ENCODE assay signal across 38 cellular contexts in the genomic region with DNA sequence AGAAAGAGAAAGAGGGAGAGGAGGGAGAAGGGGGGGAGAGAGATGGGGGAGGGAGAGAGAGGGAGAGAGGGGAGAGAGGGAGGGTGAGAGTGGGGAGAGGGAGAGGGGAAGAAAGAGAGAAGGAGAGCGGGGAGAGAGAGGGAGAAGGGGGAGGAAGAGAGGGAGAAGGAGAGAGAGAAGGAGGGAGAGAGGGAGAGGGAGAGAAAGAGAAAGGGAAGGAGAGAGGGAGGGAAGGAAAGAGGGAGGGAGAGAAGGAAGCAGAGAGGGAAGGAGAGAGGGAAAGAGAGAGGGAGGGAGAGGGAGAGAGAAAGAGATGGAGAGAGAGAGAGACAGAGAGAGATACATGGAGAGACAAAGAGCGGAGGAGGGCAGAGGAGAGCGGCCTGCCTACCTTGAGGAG. TPM values are rescaled to one million over a fixed set of nuclear protein-coding genes. Genes with fewer than 3 reads are reported as not detected.
"Had no signal": no experiment of that assay in that cellular context is flagged by ENCODE, and none has a peak within 500 bp of the region (broad histone marks: within the 10 kb centered on the region; RNA-seq: fewer than 3 reads in every experiment).

No MANE protein-coding gene starts in this region.

- H3K36me3 Mint-ChIP-seq: activated CD4-positive, alpha-beta memory T cell treated with anti-CD3 and anti-CD28 coated beads for 36 hours; activated CD8-positive, alpha-beta memory T cell treated with anti-CD3 and anti-CD28 coated beads, Interleukin-2, amount 10 ng/mL, durations not matched to agents 7 days and 5 days; activated naive CD4-positive, alpha-beta T cell treated with anti-CD3 and anti-CD28 coated beads, Interleukin-2, amount 10 ng/mL, durations not matched to agents 7 days and 5 days; activated naive CD4-positive, alpha-beta T cell treated with anti-CD3 and anti-CD28 coated beads, Interleukin-2, amount 50 U/mL, for 24 hours; activated naive CD8-positive, alpha-beta T cell; activated naive CD8-positive, alpha-beta T cell treated with anti-CD3 and anti-CD28 coated beads, Interleukin-2, amount 10 ng/mL, durations not matched to agents 7 days and 5 days; brain had no signal

- H3K4me1 ChIP-seq: ascending aorta had no signal

- H3K27ac ChIP-seq: ascending aorta, cardiac muscle cell, VCaP had no signal

- ATAC-seq: activated CD8-positive, alpha-beta memory T cell treated with anti-CD3 and anti-CD28 coated beads, Interleukin-2, amount 10 ng/mL, durations not matched to agents 7 days and 5 days; activated CD8-positive, alpha-beta T cell treated with anti-CD3 and anti-CD28 coated beads, Interleukin-2, amount 10 ng/mL, durations not matched to agents 7 days and 5 days; activated naive CD8-positive, alpha-beta T cell treated with anti-CD3 and anti-CD28 coated beads, Interleukin-2, amount 50 U/mL, for 24 hours had no signal

- H3K36me3 ChIP-seq: ascending aorta, cardiac muscle cell had no signal

- H3K9me3 ChIP-seq: ascending aorta had no signal

- H3K9me3 Mint-ChIP-seq: activated B cell treated with CpG ODN at 0.5 μM for 24 hours; activated CD4-positive, alpha-beta memory T cell treated with anti-CD3 and anti-CD28 coated beads for 36 hours; activated CD4-positive, alpha-beta T cell treated with anti-CD3 and anti-CD28 coated beads, Interleukin-2, amount 10 ng/mL, durations not matched to agents 24 days and 14 days; activated naive CD4-positive, alpha-beta T cell treated with anti-CD3 and anti-CD28 coated beads, Interleukin-2, amount 10 ng/mL, durations not matched to agents 7 days and 5 days; activated naive CD4-positive, alpha-beta T cell treated with anti-CD3 and anti-CD28 coated beads, Interleukin-2, amount 50 U/mL, for 24 hours; activated naive CD8-positive, alpha-beta T cell treated with anti-CD3 and anti-CD28 coated beads, Interleukin-2, amount 10 ng/mL, durations not matched to agents 7 days and 5 days; activated naive CD8-positive, alpha-beta T cell treated with anti-CD3 and anti-CD28 coated beads, Interleukin-2, amount 50 U/mL, for 24 hours; activated T-cell treated with anti-CD3 and anti-CD28 coated beads, Interleukin-2, amount 50 U/mL, for 24 hours; activated T-helper 2 cell treated with anti-CD3 and anti-CD28 coated beads, Interferon-gamma antibody, Interleukin-2, Interleukin-4, amounts not matched to agents 10 μg/mL and 5 μg/mL and 100 μg/mL, durations not matched to agents 14 hours and 24 hours and 36 hours; brain; central memory CD8-positive, alpha-beta T cell; T-helper 1 cell treated with Interleukin-12 subunit alpha and Interleukin-12 subunit beta and Interleukin-4 antibody, amounts not matched to agents 30 μg/mL and 1 μg/mL, for 36 hours; T-helper 2 cell treated with Interferon-gamma antibody and Interleukin-4, amounts not matched to agents 5 μg/mL and 100 μg/mL, for 36 hours had no signal

- H3K4me3 Mint-ChIP-seq: activated B cell treated with CpG ODN at 0.5 μM for 24 hours; activated CD4-positive, alpha-beta memory T cell treated with anti-CD3 and anti-CD28 coated beads for 36 hours; activated CD4-positive, alpha-beta T cell treated with anti-CD3 and anti-CD28 coated beads, Interleukin-2, amount 10 ng/mL, durations not matched to agents 24 days and 14 days; activated CD8-positive, alpha-beta memory T cell treated with anti-CD3 and anti-CD28 coated beads, Interleukin-2, amount 10 ng/mL, durations not matched to agents 7 days and 5 days; activated CD8-positive, alpha-beta T cell treated with anti-CD3 and anti-CD28 coated beads, Interleukin-2, amount 10 ng/mL, durations not matched to agents 7 days and 5 days; activated naive CD4-positive, alpha-beta T cell treated with anti-CD3 and anti-CD28 coated beads, Interleukin-2, amount 10 ng/mL, durations not matched to agents 7 days and 5 days; activated naive CD4-positive, alpha-beta T cell treated with anti-CD3 and anti-CD28 coated beads, Interleukin-2, amount 50 U/mL, for 24 hours; activated naive CD8-positive, alpha-beta T cell; activated naive CD8-positive, alpha-beta T cell treated with anti-CD3 and anti-CD28 coated beads, Interleukin-2, amount 10 ng/mL, durations not matched to agents 7 days and 5 days; activated naive CD8-positive, alpha-beta T cell treated with anti-CD3 and anti-CD28 coated beads, Interleukin-2, amount 50 U/mL, for 24 hours; activated T-cell treated with anti-CD3 and anti-CD28 coated beads, Interleukin-2, amount 50 U/mL, for 24 hours; brain; central memory CD8-positive, alpha-beta T cell; T-helper 1 cell treated with Interleukin-12 subunit alpha and Interleukin-12 subunit beta and Interleukin-4 antibody, amounts not matched to agents 30 μg/mL and 1 μg/mL, for 36 hours; T-helper 2 cell treated with Interferon-gamma antibody and Interleukin-4, amounts not matched to agents 5 μg/mL and 100 μg/mL, for 36 hours had no signal

- FAIRE-seq: bronchial epithelial cell, TTC549 had no signal

- H3K4me1 Mint-ChIP-seq: activated B cell treated with CpG ODN at 0.5 μM for 24 hours; activated CD4-positive, alpha-beta T cell treated with anti-CD3 and anti-CD28 coated beads, Interleukin-2, amount 10 ng/mL, durations not matched to agents 24 days and 14 days; activated CD8-positive, alpha-beta memory T cell treated with anti-CD3 and anti-CD28 coated beads, Interleukin-2, amount 10 ng/mL, durations not matched to agents 7 days and 5 days; activated naive CD4-positive, alpha-beta T cell treated with anti-CD3 and anti-CD28 coated beads, Interleukin-2, amount 10 ng/mL, durations not matched to agents 7 days and 5 days; activated naive CD4-positive, alpha-beta T cell treated with anti-CD3 and anti-CD28 coated beads, Interleukin-2, amount 50 U/mL, for 24 hours; activated naive CD8-positive, alpha-beta T cell treated with anti-CD3 and anti-CD28 coated beads, Interleukin-2, amount 50 U/mL, for 24 hours; central memory CD8-positive, alpha-beta T cell had no signal

- H3K27ac Mint-ChIP-seq: activated B cell treated with CpG ODN at 0.5 μM for 24 hours; activated CD4-positive, alpha-beta memory T cell treated with anti-CD3 and anti-CD28 coated beads for 36 hours; activated CD4-positive, alpha-beta T cell treated with anti-CD3 and anti-CD28 coated beads, Interleukin-2, amount 10 ng/mL, durations not matched to agents 24 days and 14 days; activated CD8-positive, alpha-beta memory T cell treated with anti-CD3 and anti-CD28 coated beads, Interleukin-2, amount 10 ng/mL, durations not matched to agents 7 days and 5 days; activated CD8-positive, alpha-beta T cell treated with anti-CD3 and anti-CD28 coated beads, Interleukin-2, amount 10 ng/mL, durations not matched to agents 7 days and 5 days; activated naive CD4-positive, alpha-beta T cell treated with anti-CD3 and anti-CD28 coated beads, Interleukin-2, amount 10 ng/mL, durations not matched to agents 7 days and 5 days; activated naive CD4-positive, alpha-beta T cell treated with anti-CD3 and anti-CD28 coated beads, Interleukin-2, amount 50 U/mL, for 24 hours; activated naive CD8-positive, alpha-beta T cell; activated naive CD8-positive, alpha-beta T cell treated with anti-CD3 and anti-CD28 coated beads, Interleukin-2, amount 10 ng/mL, durations not matched to agents 7 days and 5 days; activated naive CD8-positive, alpha-beta T cell treated with anti-CD3 and anti-CD28 coated beads, Interleukin-2, amount 50 U/mL, for 24 hours; activated T-cell treated with anti-CD3 and anti-CD28 coated beads, Interleukin-2, amount 50 U/mL, for 24 hours; activated T-helper 2 cell treated with anti-CD3 and anti-CD28 coated beads, Interferon-gamma antibody, Interleukin-2, Interleukin-4, amounts not matched to agents 10 μg/mL and 5 μg/mL and 100 μg/mL, durations not matched to agents 14 hours and 24 hours and 36 hours; brain; T-helper 1 cell treated with Interleukin-12 subunit alpha and Interleukin-12 subunit beta and Interleukin-4 antibody, amounts not matched to agents 30 μg/mL and 1 μg/mL, for 36 hours; T-helper 2 cell treated with Interferon-gamma antibody and Interleukin-4, amounts not matched to agents 5 μg/mL and 100 μg/mL, for 36 hours had no signal

- H3K27me3 ChIP-seq: ascending aorta, cardiac muscle cell had no signal

- DNase-seq: activated B cell treated with CpG ODN at 0.5 μM for 24 hours; activated CD4-positive, alpha-beta memory T cell treated with anti-CD3 and anti-CD28 coated beads for 36 hours; activated CD4-positive, alpha-beta T cell treated with anti-CD3 and anti-CD28 coated beads for 4 hours; activated CD4-positive, alpha-beta T cell treated with anti-CD3 and anti-CD28 coated beads, Interleukin-2, amount 10 ng/mL, durations not matched to agents 24 days and 14 days; activated CD4-positive, alpha-beta T cell treated with anti-CD3 and anti-CD28 coated beads, Interleukin-2, amount 50 U/mL, for 1 hour; activated CD4-positive, alpha-beta T cell treated with anti-CD3 and anti-CD28 coated beads, Interleukin-2, amount 50 U/mL, for 4 hours; activated CD4-positive, CD25-positive, alpha-beta regulatory T cell treated with anti-CD3 and anti-CD28 coated beads, Interleukin-2, amount 50 U/mL, for 72 hours; activated CD8-positive, alpha-beta memory T cell treated with anti-CD3 and anti-CD28 coated beads for 24 hours; activated CD8-positive, alpha-beta memory T cell treated with anti-CD3 and anti-CD28 coated beads, Interleukin-2, amount 10 ng/mL, durations not matched to agents 7 days and 5 days; activated CD8-positive, alpha-beta memory T cell treated with anti-CD3 and anti-CD28 coated beads, Interleukin-2, amount 50 U/mL, for 48 hours; activated CD8-positive, alpha-beta T cell treated with anti-CD3 and anti-CD28 coated beads, Interleukin-2, amount 10 ng/mL, durations not matched to agents 7 days and 5 days; activated effector memory CD4-positive, alpha-beta T cell treated with Interleukin-2 at 50 U/mL for 16 hours; activated gamma-delta T cell; activated naive CD4-positive, alpha-beta T cell treated with anti-CD3 and anti-CD28 coated beads, Interleukin-2, amount 10 ng/mL, durations not matched to agents 7 days and 5 days; activated naive CD4-positive, alpha-beta T cell treated with Interleukin-2 at 50 U/mL for 16 hours; activated naive CD8-positive, alpha-beta T cell treated with anti-CD3 and anti-CD28 coated beads, Interleukin-2, amount 10 ng/mL, durations not matched to agents 7 days and 5 days; activated naive CD8-positive, alpha-beta T cell treated with anti-CD3 and anti-CD28 coated beads, Interleukin-2, amount 50 U/mL, for 24 hours; activated T-cell treated with anti-CD3 and anti-CD28 coated beads, Interleukin-2, amount 50 U/mL, for 24 hours; activated T-cell treated with anti-CD3 and anti-CD28 coated beads, Interleukin-2, amount 50 U/mL, for 48 hours; amygdala; anterior cingulate cortex; caudate nucleus; cerebellar nuclear complex; T-helper 2 cell; T-helper 9 cell had no signal

- H3K4me3 ChIP-seq: ascending aorta, cardiac muscle cell had no signal

RNA-seq across cellular contexts. Expression of a gene that starts 23.8 kb away (rescaled TPM):
- total RNA-seq: activated B cell treated with CpG ODN at 0.5 μM for 24 hours; activated CD4-positive, alpha-beta memory T cell treated with anti-CD3 and anti-CD28 coated beads for 36 hours; activated CD4-positive, alpha-beta T cell treated with anti-CD3 and anti-CD28 coated beads, Interleukin-2, amount 10 ng/mL, durations not matched to agents 24 days and 14 days; activated CD8-positive, alpha-beta memory T cell treated with anti-CD3 and anti-CD28 coated beads, Interleukin-2, amount 10 ng/mL, durations not matched to agents 7 days and 5 days; activated CD8-positive, alpha-beta T cell treated with anti-CD3 and anti-CD28 coated beads, Interleukin-2, amount 10 ng/mL, durations not matched to agents 7 days and 5 days; activated naive CD8-positive, alpha-beta T cell treated with anti-CD3 and anti-CD28 coated beads, Interleukin-2, amount 10 ng/mL, durations not matched to agents 7 days and 5 days; activated T-helper 2 cell treated with anti-CD3 and anti-CD28 coated beads, Interferon-gamma antibody, Interleukin-2, Interleukin-4, amounts not matched to agents 10 μg/mL and 5 μg/mL and 100 μg/mL, durations not matched to agents 14 hours and 24 hours and 36 hours; ascending aorta; bronchial epithelial cell; chondrocyte had no signal

RNA-seq across cellular contexts. Expression of a gene that starts 24.6 kb away (rescaled TPM):
- total RNA-seq: activated B cell treated with CpG ODN at 0.5 μM for 24 hours; activated CD4-positive, alpha-beta memory T cell treated with anti-CD3 and anti-CD28 coated beads for 36 hours; activated CD4-positive, alpha-beta T cell treated with anti-CD3 and anti-CD28 coated beads, Interleukin-2, amount 10 ng/mL, durations not matched to agents 24 days and 14 days; activated CD8-positive, alpha-beta memory T cell treated with anti-CD3 and anti-CD28 coated beads, Interleukin-2, amount 10 ng/mL, durations not matched to agents 7 days and 5 days; activated CD8-positive, alpha-beta T cell treated with anti-CD3 and anti-CD28 coated beads, Interleukin-2, amount 10 ng/mL, durations not matched to agents 7 days and 5 days; activated naive CD8-positive, alpha-beta T cell treated with anti-CD3 and anti-CD28 coated beads, Interleukin-2, amount 10 ng/mL, durations not matched to agents 7 days and 5 days; activated T-helper 2 cell treated with anti-CD3 and anti-CD28 coated beads, Interferon-gamma antibody, Interleukin-2, Interleukin-4, amounts not matched to agents 10 μg/mL and 5 μg/mL and 100 μg/mL, durations not matched to agents 14 hours and 24 hours and 36 hours; ascending aorta; cardiac muscle cell; chondrocyte had no signal
- polyA plus RNA-seq: cardiac muscle cell had no signal
